ENCODE assay signal across 8 cellular contexts in the genomic region with DNA sequence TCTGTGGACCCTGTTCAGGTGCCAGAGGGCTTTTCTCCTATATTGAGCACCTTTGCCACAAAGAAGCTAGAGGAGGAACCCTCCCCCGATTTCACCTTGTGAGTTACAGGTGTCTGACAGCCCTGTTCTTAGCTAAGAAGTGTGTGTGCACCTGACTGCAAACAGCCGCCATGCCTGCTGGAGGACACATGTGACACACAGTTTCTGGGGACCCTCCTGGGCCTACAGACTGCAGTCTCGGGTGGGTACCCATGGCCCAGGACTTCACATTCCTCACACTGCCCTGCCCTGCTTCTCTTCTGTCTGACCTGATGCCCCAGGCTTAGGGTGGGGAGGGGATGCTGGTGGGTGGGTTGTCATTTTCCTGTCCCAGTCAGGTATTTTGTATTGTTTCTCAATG.
"Had no signal": no experiment of that assay in that cellular context is flagged by ENCODE, and none has a peak within 500 bp of the region (broad histone marks: within the 10 kb centered on the region; RNA-seq: fewer than 3 reads in every experiment).

No MANE protein-coding gene starts in this region.

- ATAC-seq: HCT116, K562 had no signal

- H3K36me3 ChIP-seq: HAP-1 had no signal

- H3K27ac ChIP-seq: GM23248 had no signal

- H3K4me1 ChIP-seq: HAP-1 had no signal

- DNase-seq: GM23248, GOT3, H7, HFFc6, IMR-90 had no signal

- H3K9me3 ChIP-seq: HAP-1 had no signal

- H3K4me3 ChIP-seq: GM23248, HAP-1, K562 had no signal
